Comparison of ENCODE assay signal across 20 cellular contexts in genomic region chr12:126095748-126096510, GRCh38.
"Had no signal": no experiment of that assay in that cellular context is flagged by ENCODE, and none has a peak within 500 bp of the region (broad histone marks: within the 10 kb centered on the region; RNA-seq: fewer than 3 reads in every experiment).

No MANE protein-coding gene starts in this region.

- H3K4me3 ChIP-seq: adrenal gland, SK-N-MC had no signal

- H3K4me1 ChIP-seq: adrenal gland had no signal

- H3K36me3 ChIP-seq: adrenal gland had no signal

- H3K9me3 ChIP-seq: adrenal gland had no signal

- H3K27ac ChIP-seq: adrenal gland, SK-N-MC had no signal

- ATAC-seq: activated CD4-positive, CD25-positive, alpha-beta regulatory T cell treated with anti-CD3 and anti-CD28 coated beads, Interleukin-2, amount 50 U/mL, for 24 hours; activated CD8-positive, alpha-beta T cell treated with anti-CD3 and anti-CD28 coated beads for 36 hours; Right ventricle myocardium inferior had no signal

- DNase-seq: activated CD4-positive, alpha-beta T cell treated with anti-CD3 and anti-CD28 coated beads for 4 hours; activated CD8-positive, alpha-beta memory T cell treated with anti-CD3 and anti-CD28 coated beads, Interleukin-2, amount 50 U/mL, for 48 hours; activated CD8-positive, alpha-beta T cell treated with anti-CD3 and anti-CD28 coated beads for 36 hours; activated naive CD4-positive, alpha-beta T cell treated with anti-CD3 and anti-CD28 coated beads, Interleukin-2, amount 50 U/mL, for 16 hours; activated naive CD8-positive, alpha-beta T cell treated with anti-CD3 and anti-CD28 coated beads, Interleukin-2, amount 10 ng/mL, durations not matched to agents 7 days and 5 days; activated T-cell treated with anti-CD3 and anti-CD28 coated beads, Interleukin-2, amount 50 U/mL, for 1 hour; adrenal gland; Kasumi-1; NCI-H1092; NCI-H1417; NCI-H2029; NCI-H2107; NCI-H2171 treated with DMSO at 0.1 percent for 48 hours; NCI-H345; NCI-H510A; NCI-H526 treated with DMSO at 0.1 percent for 48 hours; SW 1271 had no signal
